In the genomic region with DNA sequence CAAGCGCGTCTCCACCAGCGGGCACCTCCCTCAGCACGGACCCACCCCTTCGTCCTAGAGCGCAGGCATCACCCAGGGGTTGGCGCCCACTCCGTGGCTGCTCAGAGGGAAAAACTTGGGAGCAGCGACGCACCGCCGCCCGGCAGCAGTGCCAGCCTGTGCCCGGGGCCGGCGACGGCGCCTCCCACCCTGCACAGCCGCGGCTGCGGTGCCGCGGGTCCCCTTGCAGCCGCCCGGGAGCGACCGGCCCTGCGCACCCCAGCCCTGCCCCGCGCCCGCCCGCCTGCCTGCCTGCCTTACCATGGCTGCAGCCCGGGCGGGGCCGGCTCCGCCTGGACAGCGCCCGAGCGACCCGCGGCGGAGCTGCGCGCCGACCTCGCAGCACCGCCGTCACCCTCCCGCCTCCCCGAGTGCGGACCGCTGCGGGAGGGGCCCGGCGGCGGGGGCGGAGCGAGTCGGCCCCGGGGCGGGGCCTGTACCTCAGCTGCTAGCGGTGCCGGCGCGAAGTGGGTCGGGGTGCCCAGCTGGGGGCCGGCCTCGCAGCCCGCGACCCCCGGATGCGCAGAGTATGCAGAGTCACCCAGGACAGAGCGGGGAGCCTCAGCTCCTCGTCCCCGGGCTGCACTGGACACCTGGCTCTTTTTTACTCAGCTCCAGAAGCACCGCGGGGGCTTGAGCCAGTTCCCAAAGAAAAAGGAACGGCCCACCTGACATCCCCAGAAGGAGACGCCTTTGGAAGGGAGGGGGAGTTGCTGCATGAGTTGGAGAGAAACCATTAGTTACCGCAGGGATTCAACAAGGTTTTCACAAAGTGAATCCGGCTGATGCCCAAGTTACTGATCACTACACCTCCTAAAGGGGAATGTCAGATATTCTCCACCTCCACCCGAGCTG, we compare ENCODE assay signal across 1 cellular context.
TF ChIP-seq lines count a peak whose summit lies in the region.

No MANE protein-coding gene starts in this region.

TF ChIP-seq in GM12878, 131 proteins besides CTCF, POLR2A, EP300 and RAD21:
- TF ChIP-seq DPF2 (IDR thresholded peaks at IDR 0.05), result peak; percentile 25; the same call in 1 of the 2 replicates
- TF ChIP-seq NR2F1 (conservative IDR thresholded peaks at IDR 0.05), result no peak
- peak in 1 of 2 experiments; percentile 58; a peak in 1 of 3 replicates for TF ChIP-seq EGR1 (IDR thresholded peaks at IDR 0.05; ENCODE audit: borderline replicate concordance in 1 of 2, low read depth in 2 of 2, low read length in 2 of 2)
